17 cellular contexts compared by ENCODE assay signal in genomic region chr13:28597641-28598040, GRCh38.
"Had no signal": no experiment of that assay in that cellular context is flagged by ENCODE, and none has a peak within 500 bp of the region (broad histone marks: within the 10 kb centered on the region; RNA-seq: fewer than 3 reads in every experiment).

No MANE protein-coding gene starts in this region.

- H3K9me3 Mint-ChIP-seq: memory B cell; nephron progenitor cell; stimulated activated naive CD8-positive, alpha-beta T cell treated with anti-CD3 and anti-CD28 coated beads, Interleukin-15, amount 100 ng/mL, for 72 hours had no signal

- DNase-seq: activated CD4-positive, alpha-beta T cell treated with anti-CD3 and anti-CD28 coated beads for 1 hour; activated CD4-positive, alpha-beta T cell treated with anti-CD3 and anti-CD28 coated beads, Interleukin-2, amount 50 U/mL, for 48 hours; activated gamma-delta T cell treated with Interleukin-2 at 50 U/mL for 16 hours; activated naive CD8-positive, alpha-beta T cell treated with anti-CD3 and anti-CD28 coated beads, Interleukin-2, amount 10 ng/mL, durations not matched to agents 7 days and 5 days; activated T-cell treated with anti-CD3 and anti-CD28 coated beads, Interleukin-2, amount 50 U/mL, for 4 hours; colonic mucosa; effector CD4-positive, alpha-beta T cell; glutamatergic neuron; nephron progenitor cell; stimulated activated CD4-positive, alpha-beta T cell treated with anti-CD3 and anti-CD28 coated beads, Interleukin-15, amount 100 ng/mL, for 24 hours; stimulated activated CD4-positive, alpha-beta T cell treated with anti-CD3 and anti-CD28 coated beads, Interleukin-4, amount 100 ng/mL, for 24 hours; stimulated activated naive CD8-positive, alpha-beta T cell treated with anti-CD3 and anti-CD28 coated beads, Interleukin-15, amount 100 ng/mL, for 72 hours; T-helper 9 cell had no signal

- H3K27me3 ChIP-seq: ascending aorta, cardiac muscle cell, colonic mucosa had no signal

- H3K27ac ChIP-seq: ascending aorta, cardiac muscle cell, colonic mucosa, thoracic aorta had no signal

- H3K4me1 Mint-ChIP-seq: activated naive CD8-positive, alpha-beta T cell treated with anti-CD3 and anti-CD28 coated beads, Interleukin-2, amount 10 ng/mL, durations not matched to agents 7 days and 5 days; stimulated activated naive CD8-positive, alpha-beta T cell treated with anti-CD3 and anti-CD28 coated beads, Interleukin-15, amount 100 ng/mL, for 72 hours had no signal

- H3K4me3 Mint-ChIP-seq: activated naive CD8-positive, alpha-beta T cell treated with anti-CD3 and anti-CD28 coated beads, Interleukin-2, amount 10 ng/mL, durations not matched to agents 7 days and 5 days; activated T-cell treated with anti-CD3 and anti-CD28 coated beads, Interleukin-2, amount 50 U/mL, for 4 hours; memory B cell; nephron progenitor cell; stimulated activated naive CD8-positive, alpha-beta T cell treated with anti-CD3 and anti-CD28 coated beads, Interleukin-15, amount 100 ng/mL, for 72 hours had no signal

- H3K4me1 ChIP-seq: ascending aorta, colonic mucosa had no signal

- ATAC-seq: activated T-cell treated with anti-CD3 and anti-CD28 coated beads, Interleukin-2, amount 50 U/mL, for 4 hours; stimulated activated naive CD8-positive, alpha-beta T cell treated with anti-CD3 and anti-CD28 coated beads, Interleukin-15, amount 100 ng/mL, for 72 hours had no signal

- H3K27ac Mint-ChIP-seq: activated naive CD8-positive, alpha-beta T cell treated with anti-CD3 and anti-CD28 coated beads, Interleukin-2, amount 10 ng/mL, durations not matched to agents 7 days and 5 days; memory B cell; nephron progenitor cell; stimulated activated naive CD8-positive, alpha-beta T cell treated with anti-CD3 and anti-CD28 coated beads, Interleukin-15, amount 100 ng/mL, for 72 hours had no signal

- H3K4me3 ChIP-seq: ascending aorta, cardiac muscle cell, colonic mucosa, thoracic aorta had no signal

- H3K36me3 ChIP-seq: ascending aorta, cardiac muscle cell, colonic mucosa, thoracic aorta had no signal

- H3K36me3 Mint-ChIP-seq: activated naive CD8-positive, alpha-beta T cell treated with anti-CD3 and anti-CD28 coated beads, Interleukin-2, amount 10 ng/mL, durations not matched to agents 7 days and 5 days; memory B cell had no signal
